Comparison of ENCODE assay signal across 8 cellular contexts in genomic region chr19:36849701-36850645, GRCh38. TPM values are rescaled to one million over a fixed set of nuclear protein-coding genes. Genes with fewer than 3 reads are reported as not detected.
DNase-seq lines count a peak whose midpoint lies in the region; ATAC-seq and TF ChIP-seq lines count a peak whose summit lies in the region.

No MANE protein-coding gene starts in this region.

- H3K9ac ChIP-seq in smooth muscle cell (ENCODE audit: low read depth): peak overlapping the region; percentile 85

- peak overlapping the region; percentile 95 for H3K27ac ChIP-seq in caudate nucleus (ENCODE audit: low read depth, low read length)
- H3K27ac ChIP-seq in smooth muscle cell (ENCODE audit: low read depth): peak overlapping the region; percentile 86

- H3K27ac Mint-ChIP-seq in WTC11 (no peak overlapping the region), immature natural killer cell (no peak overlapping the region)

- H3K4me1 Mint-ChIP-seq in WTC11 (peaks cover 3% of the 10 kb centered on the region), immature natural killer cell (peaks cover 10 to 11% of the 10 kb centered on the region in 2 donors)

- H3K4me3 Mint-ChIP-seq in WTC11 (no peak overlapping the region), immature natural killer cell (no peak overlapping the region)

- no peaks in the 10 kb centered on the region for H4K20me1 ChIP-seq in smooth muscle cell (ENCODE audit: low read depth)

- peak overlapping the region; percentile 99 for H2AFZ ChIP-seq in smooth muscle cell (ENCODE audit: low read depth)

- 1% methylated on average over 36 of the region's 37 CpGs for WGBS in smooth muscle cell (ENCODE audit: low lambda C conversion rate)

- H3K27me3 ChIP-seq in smooth muscle cell (ENCODE audit: low read depth): no peaks in the 10 kb centered on the region

- peak overlapping the region; percentile 87 for H3K4me3 ChIP-seq in smooth muscle cell

- H3K4me2 ChIP-seq in smooth muscle cell: peak overlapping the region; percentile 88

- H3K79me2 ChIP-seq in smooth muscle cell (ENCODE audit: low read depth): peaks cover 17% of the 10 kb centered on the region

- H3K36me3 Mint-ChIP-seq in WTC11 (peaks cover 22% of the 10 kb centered on the region), immature natural killer cell (peaks cover 6 to 25% (median 23%) of the 10 kb centered on the region in 3 donors)

- POLR2A ChIA-PET in WTC11 (lab: Charles Lee): interaction anchor here (0.6 to 3.6 kb wide), 9 partner anchors 12 to 360 kb away, joined by 3 to 35 read pairs (median 4); partner anchors contain the start of genes ZNF260, ZNF420, ZNF461 and ZNF790

- H3F3A ChIP-seq in smooth muscle cell (ENCODE audit: low read depth): no peaks in the 10 kb centered on the region

- peaks cover 13% of the 10 kb centered on the region for H3K4me1 ChIP-seq in smooth muscle cell (ENCODE audit: low read depth)

- H3K27me3 Mint-ChIP-seq in WTC11 (ENCODE audit: low read depth) (no peaks in the 10 kb centered on the region), immature natural killer cell (ENCODE audit: low read depth in 3 of 3) (peaks cover 0 to 1% (median 0%) of the 10 kb centered on the region in 3 donors)

- peak; percentile 68 for ATAC-seq in GM18520 (IDR thresholded peaks at IDR 0.05; ENCODE audit: unreplicated experiment)
- ATAC-seq in HG03060 (IDR thresholded peaks at IDR 0.05; ENCODE audit: low read depth, unreplicated experiment): peak; percentile 50
- peak; percentile 95 for ATAC-seq in WTC11

- peaks cover 11% of the 10 kb centered on the region for H3K9me3 ChIP-seq in smooth muscle cell (replicated peaks; ENCODE audit: low read depth)

- H3K9me3 Mint-ChIP-seq in WTC11: peaks cover 15% of the 10 kb centered on the region
- H3K9me3 Mint-ChIP-seq in immature natural killer cell: peaks cover 0 to 3% (median 0%) of the 10 kb centered on the region in 6 donors

- TF ChIP-seq CTCF in WTC11 (IDR thresholded peaks at IDR 0.05) (no peak), smooth muscle cell (IDR thresholded peaks at IDR 0.05; ENCODE audit: borderline replicate concordance, insufficient read depth, poor library complexity, severe bottlenecking) (no peak)

- DNase-seq in A172 (ENCODE audit: low spot score) (peak; percentile 22), NCI-H2171 treated with DMSO at 0.1 percent for 48 hours (lab: John Stamatoyannopoulos, UW) (peak; percentile 82), WTC11 (ENCODE audit: low spot score) (peak; percentile 91), caudate nucleus (lab: John Stamatoyannopoulos, UW) (peak; percentile 25 to 94 (median 85)), immature natural killer cell (peak; percentile 82 to 84 (median 84)), smooth muscle cell (lab: John Stamatoyannopoulos, UW; ENCODE audit: unreplicated experiment) (peak; percentile 53)

- CTCF ChIA-PET in WTC11 (lab: Charles Lee): interaction anchor here (0.8 to 2.3 kb wide), 7 partner anchors 12 to 322 kb away, joined by 3 to 16 read pairs (median 6); partner anchors contain the start of genes ZNF260, ZNF790 and ZNF850

- peaks cover 5% of the 10 kb centered on the region for H3K36me3 ChIP-seq in smooth muscle cell (ENCODE audit: low read depth)

TF ChIP-seq in WTC11, 78 proteins besides CTCF, POLR2A, EP300 and RAD21 (continues in another document):
- TF ChIP-seq FOXP1 (CRISPR knock-in tag; IDR thresholded peaks at IDR 0.05; ENCODE audit: borderline replicate concordance) (peak; percentile 36; the same call in 1 of the 2 replicates), SOX15 (CRISPR knock-in tag; IDR thresholded peaks at IDR 0.05) (no peak), ZNF396 (CRISPR knock-in tag; IDR thresholded peaks at IDR 0.05; ENCODE audit: borderline replicate concordance) (no peak), ZNF512 (CRISPR knock-in tag; IDR thresholded peaks at IDR 0.05; ENCODE audit: borderline replicate concordance) (no peak), ZNF232 (CRISPR knock-in tag; IDR thresholded peaks at IDR 0.05) (no peak), SP1 (CRISPR knock-in tag; conservative IDR thresholded peaks at IDR 0.05) (no peak), SMAD3 (CRISPR knock-in tag; IDR thresholded peaks at IDR 0.05; ENCODE audit: borderline replicate concordance) (no peak), SMAD4 (CRISPR knock-in tag; IDR thresholded peaks at IDR 0.05) (no peak), USF1 (CRISPR knock-in tag; IDR thresholded peaks at IDR 0.05) (no peak), MXD4 (CRISPR knock-in tag; IDR thresholded peaks at IDR 0.05; ENCODE audit: borderline replicate concordance) (no peak), ATF2 (CRISPR knock-in tag; IDR thresholded peaks at IDR 0.05; ENCODE audit: borderline replicate concordance, low read depth) (no peak), GTF2I (CRISPR knock-in tag; conservative IDR thresholded peaks at IDR 0.05) (no peak)
- TF ChIP-seq, protein P1, sequence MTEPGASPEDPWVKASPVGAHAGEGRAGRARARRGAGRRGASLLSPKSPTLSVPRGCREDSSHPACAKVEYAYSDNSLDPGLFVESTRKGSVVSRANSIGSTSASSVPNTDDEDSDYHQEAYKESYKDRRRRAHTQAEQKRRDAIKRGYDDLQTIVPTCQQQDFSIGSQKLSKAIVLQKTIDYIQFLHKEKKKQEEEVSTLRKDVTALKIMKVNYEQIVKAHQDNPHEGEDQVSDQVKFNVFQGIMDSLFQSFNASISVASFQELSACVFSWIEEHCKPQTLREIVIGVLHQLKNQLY (CRISPR knock-in tag; IDR thresholded peaks at IDR 0.05): no peak
- TF ChIP-seq, protein P2, sequence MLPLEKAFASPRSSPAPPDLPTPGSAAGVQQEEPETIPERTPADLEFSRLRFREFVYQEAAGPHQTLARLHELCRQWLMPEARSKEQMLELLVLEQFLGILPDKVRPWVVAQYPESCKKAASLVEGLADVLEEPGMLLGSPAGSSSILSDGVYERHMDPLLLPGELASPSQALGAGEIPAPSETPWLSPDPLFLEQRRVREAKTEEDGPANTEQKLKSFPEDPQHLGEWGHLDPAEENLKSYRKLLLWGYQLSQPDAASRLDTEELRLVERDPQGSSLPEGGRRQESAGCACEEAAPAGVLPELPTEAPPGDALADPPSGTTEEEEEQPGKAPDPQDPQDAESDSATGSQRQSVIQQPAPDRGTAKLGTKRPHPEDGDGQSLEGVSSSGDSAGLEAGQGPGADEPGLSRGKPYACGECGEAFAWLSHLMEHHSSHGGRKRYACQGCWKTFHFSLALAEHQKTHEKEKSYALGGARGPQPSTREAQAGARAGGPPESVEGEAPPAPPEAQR (CRISPR knock-in tag; IDR thresholded peaks at IDR 0.05): no peak

RNA-seq across cellular contexts. Expression of gene ZNF345, which starts 0.7 kb away (rescaled TPM):
- 4.0 and 4.3 TPM in 2 replicates for total RNA-seq in A172 (2014; rRNA removed; shearing (Covaris generic))
- total RNA-seq in WTC11 (2021) (4.5 to 6.4 TPM (median 5.2 TPM) in 3 replicates), smooth muscle cell (2.6 and 4.8 TPM in 2 replicates)
- polyA plus RNA-seq in immature natural killer cell (1 to 10 TPM; 3.2 to 5.4 (median 3.6) TPM), smooth muscle cell (1.2 and 1.7 TPM in 2 replicates)

RNA-seq across cellular contexts. Expression of gene ZNF790, which starts 11.8 kb away (rescaled TPM):
- 0.12 and 0.57 TPM in 2 replicates for total RNA-seq in A172 (2014; rRNA removed; shearing (Covaris generic))
- total RNA-seq in WTC11 (2021): 5.9 to 8.6 TPM (median 6.8 TPM) in 3 replicates
- 1 to 10 TPM; 6.2 to 8.8 (median 8.5) TPM for polyA plus RNA-seq in immature natural killer cell
- 7.8 and 12.6 TPM in 2 replicates for total RNA-seq in smooth muscle cell
- 2.6 and 5.0 TPM in 2 replicates for polyA plus RNA-seq in smooth muscle cell

Comparison
In these comparisons a context has a peak if more than half of its experiments do, and no peak if none do; other contexts are left out.
1. Peak in every context shown above with its lines: DNase-seq, ATAC-seq, H3K4me3 ChIP-seq and H3K27ac ChIP-seq.
2. DNase-seq: peak in every context shown above with its lines; median percentile 91 in WTC11; 85 in caudate nucleus; 84 in immature natural killer cell; 82 in NCI-H2171 treated with DMSO at 0.1 percent for 48 hours; 53 in smooth muscle cell; 22 in A172.